1 cellular context compared by ENCODE assay signal in the genomic region with DNA sequence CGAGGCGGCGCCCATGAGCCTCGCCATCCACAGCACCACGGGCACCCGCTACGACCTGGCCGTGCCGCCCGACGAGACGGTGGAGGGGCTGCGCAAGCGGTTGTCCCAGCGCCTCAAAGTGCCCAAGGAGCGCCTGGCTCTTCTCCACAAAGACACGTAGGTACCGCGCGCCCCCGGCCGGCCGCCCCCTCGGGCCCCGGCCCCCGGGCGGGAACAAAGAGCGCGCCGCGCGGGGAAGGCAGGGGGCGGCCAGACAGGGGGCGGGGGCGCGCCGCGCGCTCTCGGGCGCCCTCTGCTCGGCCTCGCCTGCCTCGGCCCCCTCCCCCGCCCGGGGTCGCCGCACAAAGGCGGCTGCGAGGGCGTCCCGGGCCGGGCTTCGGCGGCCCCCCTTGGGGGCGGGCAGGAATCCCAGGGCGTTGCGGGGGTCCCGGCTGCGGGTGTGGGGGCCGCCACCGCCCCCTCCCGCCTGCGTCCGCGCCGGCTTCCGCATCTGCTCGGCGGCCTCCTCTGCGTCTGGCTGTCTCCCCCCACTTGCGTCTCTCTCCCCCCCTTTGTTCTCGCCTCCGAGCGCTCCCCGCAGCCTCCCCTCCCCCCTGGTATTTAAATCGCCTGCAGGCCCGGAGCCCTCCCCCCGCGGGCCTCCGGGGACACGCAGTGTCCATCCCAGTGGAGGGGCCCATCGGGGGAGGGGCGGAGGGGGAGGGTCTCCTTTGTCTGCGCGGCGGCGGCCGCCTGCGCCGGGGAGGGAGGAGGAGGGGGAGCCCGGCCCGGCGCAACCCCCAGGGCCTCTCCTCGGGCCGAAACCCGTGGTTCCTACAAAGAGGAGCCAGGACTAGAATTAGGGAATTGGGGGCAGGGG.
TF ChIP-seq lines count a peak whose summit lies in the region.

No MANE protein-coding gene starts in this region.

TF ChIP-seq in K562, 482 proteins besides CTCF, POLR2A, EP300 and RAD21 (continues in another document):
- TF ChIP-seq POLR2H (tag; IDR thresholded peaks at IDR 0.05; ENCODE audit: low read depth) (no peak), CREM (IDR thresholded peaks at IDR 0.05; ENCODE audit: low read depth) (peak; percentile 35; the same call in 1 of the 2 replicates), NCOR1 (IDR thresholded peaks at IDR 0.05) (peak; percentile 50; the same call in 1 of the 2 replicates), ZNF444 (CRISPR knock-in tag; IDR thresholded peaks at IDR 0.05) (peak; percentile 84), XRCC3 (IDR thresholded peaks at IDR 0.05) (no peak), ARID1B (IDR thresholded peaks at IDR 0.05) (no peak), SAP30 (IDR thresholded peaks at IDR 0.05; ENCODE audit: borderline replicate concordance, insufficient read depth, low read depth, low read length, poor library complexity, severe bottlenecking) (peak; percentile 60), SETDB1 (IDR thresholded peaks at IDR 0.05; ENCODE audit: low read length) (no peak), SREBF2 (CRISPR knock-in tag; IDR thresholded peaks at IDR 0.05) (no peak), ZFP36 (IDR thresholded peaks at IDR 0.05; ENCODE audit: low read depth, low read length, partially characterized antibody) (no peak), KDM1A (IDR thresholded peaks at IDR 0.05) (peak in 1 of 2 experiments; percentile 87; a peak in 2 of 4 replicates), ESRRA (IDR thresholded peaks at IDR 0.05; ENCODE audit: borderline replicate concordance, low read depth) (no peak), ZNF507 (tag; conservative IDR thresholded peaks at IDR 0.05) (no peak), ZNF282 (CRISPR knock-in tag; IDR thresholded peaks at IDR 0.05) (no peak), EGR1 (conservative IDR thresholded peaks at IDR 0.05) (peak; percentile 2; the same call in 1 of the 2 replicates), RBBP5 (IDR thresholded peaks at IDR 0.05; ENCODE audit: borderline replicate concordance, insufficient read depth, low read length, poor library complexity, severe bottlenecking) (peak; percentile 43), PHF8 (IDR thresholded peaks at IDR 0.05; ENCODE audit: borderline replicate concordance, low read length) (0 out of 2 replicates have a peak, but pooled peaks have one; percentile 3), CHD2 (IDR thresholded peaks at IDR 0.05; ENCODE audit: low read depth, low read length) (peak; percentile 43), ETV5 (CRISPR knock-in tag; IDR thresholded peaks at IDR 0.05; ENCODE audit: low read depth) (no peak), TAF7 (tag; IDR thresholded peaks at IDR 0.05) (no peak), SOX6 (IDR thresholded peaks at IDR 0.05) (no peak), CBFA2T2 (conservative IDR thresholded peaks at IDR 0.05) (no peak), ZBTB8A (IDR thresholded peaks at IDR 0.05; ENCODE audit: partially characterized antibody) (no peak), ZFP91 (CRISPR knock-in tag; IDR thresholded peaks at IDR 0.05) (no peak), RBM22 (IDR thresholded peaks at IDR 0.05; ENCODE audit: low read depth, low read length, poor library complexity, severe bottlenecking) (peak; percentile 70), TEAD1 (CRISPR knock-in tag; IDR thresholded peaks at IDR 0.05) (no peak), ETS2 (tag; IDR thresholded peaks at IDR 0.05; ENCODE audit: borderline replicate concordance, poor library complexity, severe bottlenecking) (no peak), MYBL2 (IDR thresholded peaks at IDR 0.05; ENCODE audit: low read depth) (no peak), MYBL2 (CRISPR knock-in tag; IDR thresholded peaks at IDR 0.05; ENCODE audit: borderline replicate concordance) (no peak), RBFOX2 (IDR thresholded peaks at IDR 0.05; ENCODE audit: low read depth, low read length) (peak; percentile 49), ZKSCAN1 (IDR thresholded peaks at IDR 0.05; ENCODE audit: low read depth, low read length) (no peak), CHD1 (IDR thresholded peaks at IDR 0.05; ENCODE audit: low read length) (peak; percentile 89), ZNF511 (CRISPR knock-in tag; IDR thresholded peaks at IDR 0.05) (no peak), YY1 (IDR thresholded peaks at IDR 0.05; ENCODE audit: borderline replicate concordance in 1 of 3, control insufficient read depth in 1 of 3, extremely low read depth in 1 of 3, insufficient read depth in 3 of 3, insufficient read length in 1 of 3, insufficient replicate concordance in 2 of 3, low read depth in 1 of 3, low read length in 2 of 3) (peak in 1 of 3 experiments; percentile 14), TGIF2 (CRISPR knock-in tag; IDR thresholded peaks at IDR 0.05) (peak; percentile 83; the same call in 1 of the 2 replicates), NONO (IDR thresholded peaks at IDR 0.05; ENCODE audit: low read depth in 2 of 2, low read length in 1 of 2) (no peak), PCBP1 (IDR thresholded peaks at IDR 0.05; ENCODE audit: low read depth, low read length, poor library complexity, severe bottlenecking) (peak; percentile 80), NRF1 (conservative IDR thresholded peaks at IDR 0.05 in 1 of 2, IDR thresholded peaks at IDR 0.05 in 1 of 2) (peak; percentile 54 to 62), ZBTB7A (IDR thresholded peaks at IDR 0.05; ENCODE audit: borderline replicate concordance, control insufficient read depth, low read depth, low read length) (peak; percentile 90), ZNF140 (CRISPR knock-in tag; IDR thresholded peaks at IDR 0.05) (no peak), CCNT2 (IDR thresholded peaks at IDR 0.05; ENCODE audit: borderline replicate concordance, extremely low read depth, insufficient read length, low read depth, low read length) (peak; percentile 77), FIP1L1 (IDR thresholded peaks at IDR 0.05; ENCODE audit: low read depth, low read length, poor library complexity, severe bottlenecking) (peak; percentile 55), MIER1 (IDR thresholded peaks at IDR 0.05; ENCODE audit: low read depth) (no peak), BCL6 (CRISPR knock-in tag; IDR thresholded peaks at IDR 0.05) (no peak), NEUROD1 (IDR thresholded peaks at IDR 0.05; ENCODE audit: borderline replicate concordance, low read depth, low read length, partially characterized antibody) (peak; percentile 9), TBP (optimal IDR thresholded peaks at IDR 0.05; ENCODE audit: low read depth, low read length) (peak; percentile 13), CXXC5 (CRISPR knock-in tag; IDR thresholded peaks at IDR 0.05) (peak; percentile 75), CTBP1 (IDR thresholded peaks at IDR 0.05; ENCODE audit: borderline replicate concordance) (peak; percentile 53; the same call in 1 of the 2 replicates), NCOA6 (IDR thresholded peaks at IDR 0.05) (no peak), GATAD2B (IDR thresholded peaks at IDR 0.05; ENCODE audit: borderline replicate concordance) (peak; percentile 83; the same call in 1 of the 2 replicates), ZFPM2 (CRISPR knock-in tag; IDR thresholded peaks at IDR 0.05) (no peak), NR4A1 (CRISPR knock-in tag; IDR thresholded peaks at IDR 0.05) (no peak), NR4A1 (tag; IDR thresholded peaks at IDR 0.05) (no peak), THRAP3 (IDR thresholded peaks at IDR 0.05; ENCODE audit: borderline replicate concordance) (no peak)
- TF ChIP-seq, protein P1, sequence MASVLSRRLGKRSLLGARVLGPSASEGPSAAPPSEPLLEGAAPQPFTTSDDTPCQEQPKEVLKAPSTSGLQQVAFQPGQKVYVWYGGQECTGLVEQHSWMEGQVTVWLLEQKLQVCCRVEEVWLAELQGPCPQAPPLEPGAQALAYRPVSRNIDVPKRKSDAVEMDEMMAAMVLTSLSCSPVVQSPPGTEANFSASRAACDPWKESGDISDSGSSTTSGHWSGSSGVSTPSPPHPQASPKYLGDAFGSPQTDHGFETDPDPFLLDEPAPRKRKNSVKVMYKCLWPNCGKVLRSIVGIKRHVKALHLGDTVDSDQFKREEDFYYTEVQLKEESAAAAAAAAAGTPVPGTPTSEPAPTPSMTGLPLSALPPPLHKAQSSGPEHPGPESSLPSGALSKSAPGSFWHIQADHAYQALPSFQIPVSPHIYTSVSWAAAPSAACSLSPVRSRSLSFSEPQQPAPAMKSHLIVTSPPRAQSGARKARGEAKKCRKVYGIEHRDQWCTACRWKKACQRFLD (CRISPR knock-in tag; IDR thresholded peaks at IDR 0.05): 0 out of 2 replicates have a peak, but pooled peaks have one; percentile 0
- TF ChIP-seq, protein P2, sequence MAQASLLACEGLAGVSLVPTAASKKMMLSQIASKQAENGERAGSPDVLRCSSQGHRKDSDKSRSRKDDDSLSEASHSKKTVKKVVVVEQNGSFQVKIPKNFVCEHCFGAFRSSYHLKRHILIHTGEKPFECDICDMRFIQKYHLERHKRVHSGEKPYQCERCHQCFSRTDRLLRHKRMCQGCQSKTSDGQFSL (CRISPR knock-in tag; IDR thresholded peaks at IDR 0.05): peak; percentile 77
- TF ChIP-seq, protein P2 (tag; IDR thresholded peaks at IDR 0.05): peak in 1 of 2 experiments; percentile 78; a peak in 1 of 4 replicates
- TF ChIP-seq, protein P3, sequence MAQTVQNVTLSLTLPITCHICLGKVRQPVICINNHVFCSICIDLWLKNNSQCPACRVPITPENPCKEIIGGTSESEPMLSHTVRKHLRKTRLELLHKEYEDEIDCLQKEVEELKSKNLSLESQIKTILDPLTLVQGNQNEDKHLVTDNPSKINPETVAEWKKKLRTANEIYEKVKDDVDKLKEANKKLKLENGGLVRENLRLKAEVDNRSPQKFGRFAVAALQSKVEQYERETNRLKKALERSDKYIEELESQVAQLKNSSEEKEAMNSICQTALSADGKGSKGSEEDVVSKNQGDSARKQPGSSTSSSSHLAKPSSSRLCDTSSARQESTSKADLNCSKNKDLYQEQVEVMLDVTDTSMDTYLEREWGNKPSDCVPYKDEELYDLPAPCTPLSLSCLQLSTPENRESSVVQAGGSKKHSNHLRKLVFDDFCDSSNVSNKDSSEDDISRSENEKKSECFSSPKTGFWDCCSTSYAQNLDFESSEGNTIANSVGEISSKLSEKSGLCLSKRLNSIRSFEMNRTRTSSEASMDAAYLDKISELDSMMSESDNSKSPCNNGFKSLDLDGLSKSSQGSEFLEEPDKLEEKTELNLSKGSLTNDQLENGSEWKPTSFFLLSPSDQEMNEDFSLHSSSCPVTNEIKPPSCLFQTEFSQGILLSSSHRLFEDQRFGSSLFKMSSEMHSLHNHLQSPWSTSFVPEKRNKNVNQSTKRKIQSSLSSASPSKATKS (CRISPR knock-in tag; IDR thresholded peaks at IDR 0.05): no peak
- TF ChIP-seq, protein P4, sequence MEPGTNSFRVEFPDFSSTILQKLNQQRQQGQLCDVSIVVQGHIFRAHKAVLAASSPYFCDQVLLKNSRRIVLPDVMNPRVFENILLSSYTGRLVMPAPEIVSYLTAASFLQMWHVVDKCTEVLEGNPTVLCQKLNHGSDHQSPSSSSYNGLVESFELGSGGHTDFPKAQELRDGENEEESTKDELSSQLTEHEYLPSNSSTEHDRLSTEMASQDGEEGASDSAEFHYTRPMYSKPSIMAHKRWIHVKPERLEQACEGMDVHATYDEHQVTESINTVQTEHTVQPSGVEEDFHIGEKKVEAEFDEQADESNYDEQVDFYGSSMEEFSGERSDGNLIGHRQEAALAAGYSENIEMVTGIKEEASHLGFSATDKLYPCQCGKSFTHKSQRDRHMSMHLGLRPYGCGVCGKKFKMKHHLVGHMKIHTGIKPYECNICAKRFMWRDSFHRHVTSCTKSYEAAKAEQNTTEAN (CRISPR knock-in tag; IDR thresholded peaks at IDR 0.05): no peak
- TF ChIP-seq, protein P5, sequence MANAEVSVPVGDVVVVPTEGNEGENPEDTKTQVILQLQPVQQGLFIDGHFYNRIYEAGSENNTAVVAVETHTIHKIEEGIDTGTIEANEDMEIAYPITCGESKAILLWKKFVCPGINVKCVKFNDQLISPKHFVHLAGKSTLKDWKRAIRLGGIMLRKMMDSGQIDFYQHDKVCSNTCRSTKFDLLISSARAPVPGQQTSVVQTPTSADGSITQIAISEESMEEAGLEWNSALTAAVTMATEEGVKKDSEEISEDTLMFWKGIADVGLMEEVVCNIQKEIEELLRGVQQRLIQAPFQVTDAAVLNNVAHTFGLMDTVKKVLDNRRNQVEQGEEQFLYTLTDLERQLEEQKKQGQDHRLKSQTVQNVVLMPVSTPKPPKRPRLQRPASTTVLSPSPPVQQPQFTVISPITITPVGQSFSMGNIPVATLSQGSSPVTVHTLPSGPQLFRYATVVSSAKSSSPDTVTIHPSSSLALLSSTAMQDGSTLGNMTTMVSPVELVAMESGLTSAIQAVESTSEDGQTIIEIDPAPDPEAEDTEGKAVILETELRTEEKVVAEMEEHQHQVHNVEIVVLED (CRISPR knock-in tag; IDR thresholded peaks at IDR 0.05): peak; percentile 34; the same call in 1 of the 2 replicates
- TF ChIP-seq, protein P6, sequence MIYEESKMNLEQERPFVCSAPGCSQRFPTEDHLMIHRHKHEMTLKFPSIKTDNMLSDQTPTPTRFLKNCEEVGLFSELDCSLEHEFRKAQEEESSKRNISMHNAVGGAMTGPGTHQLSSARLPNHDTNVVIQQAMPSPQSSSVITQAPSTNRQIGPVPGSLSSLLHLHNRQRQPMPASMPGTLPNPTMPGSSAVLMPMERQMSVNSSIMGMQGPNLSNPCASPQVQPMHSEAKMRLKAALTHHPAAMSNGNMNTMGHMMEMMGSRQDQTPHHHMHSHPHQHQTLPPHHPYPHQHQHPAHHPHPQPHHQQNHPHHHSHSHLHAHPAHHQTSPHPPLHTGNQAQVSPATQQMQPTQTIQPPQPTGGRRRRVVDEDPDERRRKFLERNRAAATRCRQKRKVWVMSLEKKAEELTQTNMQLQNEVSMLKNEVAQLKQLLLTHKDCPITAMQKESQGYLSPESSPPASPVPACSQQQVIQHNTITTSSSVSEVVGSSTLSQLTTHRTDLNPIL (CRISPR knock-in tag; IDR thresholded peaks at IDR 0.05): no peak
